ENCODE assay signal across 8 cellular contexts in the genomic region with DNA sequence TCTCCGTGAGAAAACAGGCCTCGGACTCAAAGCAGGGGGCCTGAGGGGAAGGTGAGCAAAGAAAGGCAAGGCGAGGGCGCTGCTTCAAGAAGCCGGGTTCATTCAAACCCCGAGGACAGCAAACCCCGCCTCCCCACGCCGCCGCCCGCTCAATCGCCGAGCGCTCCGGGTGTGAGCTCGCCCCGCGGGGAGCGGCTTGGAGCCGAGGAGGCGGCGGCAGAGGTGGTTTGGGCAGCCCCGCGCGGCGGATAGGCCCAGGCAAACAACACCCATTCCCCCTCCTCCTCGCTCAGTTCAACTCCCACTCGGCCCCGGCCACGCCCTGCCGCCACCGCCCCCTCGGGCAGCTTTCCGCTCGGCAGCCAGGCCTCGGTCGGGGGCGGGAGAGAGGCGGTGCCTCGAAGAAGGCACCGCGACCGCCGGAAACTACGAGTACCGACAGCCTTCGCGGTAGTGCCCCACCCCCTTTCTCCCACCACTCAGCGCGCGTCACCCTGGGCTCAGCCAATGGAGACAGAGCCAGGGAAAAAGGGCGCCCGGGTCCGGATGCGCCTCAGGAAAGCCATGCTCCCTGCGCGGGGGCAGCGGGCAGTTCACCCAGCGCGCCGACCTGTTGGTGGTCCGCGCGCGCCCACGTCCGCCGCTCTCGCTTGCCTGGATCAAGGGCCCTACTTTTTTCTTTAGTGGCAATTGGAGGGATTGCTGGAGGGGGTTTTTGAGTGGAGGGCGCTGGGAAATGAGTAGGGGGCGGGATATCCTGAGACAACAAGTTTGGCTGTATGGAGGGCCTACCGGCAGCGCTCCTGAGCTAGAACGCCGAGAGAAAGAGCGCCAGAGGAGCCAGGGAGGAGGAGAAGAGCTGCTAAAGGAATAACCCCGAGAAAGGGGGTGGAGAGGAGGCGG. TPM values are rescaled to one million over a fixed set of nuclear protein-coding genes. Genes with fewer than 3 reads are reported as not detected.
A peak's percentile ranks its signal among the peaks of the same experiment; 100 is the strongest.
DNase-seq lines count a peak whose midpoint lies in the region; ATAC-seq and TF ChIP-seq lines count a peak whose summit lies in the region.

No MANE protein-coding gene starts in this region.

- H3K9me3 ChIP-seq in heart right ventricle (no peaks in the 10 kb centered on the region), upper lobe of left lung (no peaks in the 10 kb centered on the region)

- ATAC-seq in HG02852 (IDR thresholded peaks at IDR 0.05; ENCODE audit: unreplicated experiment) = peak; percentile 75
- peak; percentile 91 to 97 (median 95) for ATAC-seq in heart right ventricle
- ATAC-seq in upper lobe of left lung (ENCODE audit: low FRiP score in 2 of 2) = peak; percentile 95 to 98

- peak in 2 of 4 donors; percentile 18 to 90 for TF ChIP-seq POLR2A in upper lobe of left lung (IDR thresholded peaks at IDR 0.05)

- TF ChIP-seq EP300 in upper lobe of left lung (IDR thresholded peaks at IDR 0.05) = peak in 1 of 4 donors; percentile 67

- peaks cover 0 to 44% (median 40%) of the 10 kb centered on the region in 9 donors for H3K4me1 ChIP-seq in heart right ventricle
- H3K4me1 ChIP-seq in upper lobe of left lung = peaks cover 17 to 41% (median 21%) of the 10 kb centered on the region in 4 donors

- H3K27me3 ChIP-seq in heart right ventricle = no peaks in the 10 kb centered on the region
- no peaks in the 10 kb centered on the region for H3K27me3 ChIP-seq in upper lobe of left lung

- H3K36me3 ChIP-seq in heart right ventricle (peaks cover 0 to 12% (median 0%) of the 10 kb centered on the region in 9 donors), upper lobe of left lung (peaks cover 0 to 3% (median 0%) of the 10 kb centered on the region in 4 donors)

- 0% methylated on average over 70 to 78 of the region's 78 CpGs for WGBS in heart right ventricle, 2 donors
- WGBS in upper lobe of left lung, 2 donors = 0% methylated on average over 41 to 73 of the region's 78 CpGs

- peak overlapping the region; percentile 53 to 97 (median 80) for H3K4me3 ChIP-seq in heart right ventricle
- peak overlapping the region; percentile 73 to 94 (median 80) for H3K4me3 ChIP-seq in upper lobe of left lung

- DNase-seq in GM13976 (ENCODE audit: low spot score) (peak; percentile 97), NCI-H1436 treated with DMSO at 0.1 percent for 48 hours (lab: John Stamatoyannopoulos, UW) (peak; percentile 92), T follicular helper cell (ENCODE audit: low read depth) (peak; percentile 99), amniotic epithelial cell (ENCODE audit: low read depth) (peak; percentile 97), heart right ventricle (peak; percentile 99), posterior cingulate gyrus (peak; percentile 98 to 100 (median 99)), upper lobe of left lung (peak; percentile 99 to 100)

- intact Hi-C loops in heart right ventricle (cut with DNase I) (loop anchor here in 1 of 10 donors (2.0 kb wide), 1 partner anchor 484 kb away; no protein-coding TSS in a partner anchor), posterior cingulate gyrus (cut with DNase I) (loop anchor here (5.0 to 10.0 kb wide), 3 partner anchors 170 to 655 kb away; no protein-coding TSS in a partner anchor)

- H3K27ac ChIP-seq in heart right ventricle (peak overlapping the region; percentile 83 to 98 (median 94)), upper lobe of left lung (peak overlapping the region; percentile 93 to 98 (median 98))

- in situ Hi-C loops in GM13976 (cut with MboI; ENCODE audit: low sequenced_read_pairs, unreplicated experiment) = no loop called here

- TF ChIP-seq CTCF in GM13976 (IDR thresholded peaks at IDR 0.05; ENCODE audit: borderline replicate concordance, control extremely low read depth, extremely low read depth, insufficient read depth, missing control alignments) (no peak), heart right ventricle (IDR thresholded peaks at IDR 0.05) (peak in 7 of 9 donors; percentile 12 to 48 (median 29)), upper lobe of left lung (IDR thresholded peaks at IDR 0.05) (peak; percentile 14 to 68 (median 62))

RNA-seq across cellular contexts. Expression of a gene that starts 0.7 kb away (rescaled TPM):
- 1 to 10 TPM; 4.3 to 9.9 (median 6.9) TPM for total RNA-seq in heart right ventricle
- polyA plus RNA-seq in heart right ventricle = 1 to 10 TPM; 1.6 to 4.8 TPM
- total RNA-seq in upper lobe of left lung = 10 to 100 TPM in 3 of 6 donors, 1 to 10 TPM in 3; 2.4 to 19.3 (median 9.5) TPM

Comparison
In these comparisons a context has a peak if more than half of its experiments do, and no peak if none do; other contexts are left out.
1. Peak in every context shown above with its lines: DNase-seq, ATAC-seq, H3K4me3 ChIP-seq and H3K27ac ChIP-seq.